ENCODE assay signal across 1 cellular context in the genomic region with DNA sequence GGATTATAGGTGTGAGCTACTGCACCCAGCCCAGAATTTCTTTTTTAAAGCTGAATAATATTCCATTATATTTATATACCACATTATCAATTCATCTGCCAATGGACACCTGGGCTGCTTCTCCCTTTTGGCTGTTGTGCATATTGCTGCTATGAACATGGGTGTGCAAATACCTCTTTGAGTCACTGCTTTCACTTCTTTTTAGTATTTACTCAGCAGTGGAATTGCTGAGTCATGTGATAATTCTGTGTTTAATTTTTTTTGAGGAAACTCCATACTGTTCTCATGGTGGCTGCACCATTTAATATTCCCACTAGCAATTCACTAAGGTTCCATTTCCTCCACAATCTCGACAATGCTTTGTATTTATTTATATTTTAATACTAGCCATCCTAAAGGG.
TF ChIP-seq lines count a peak whose summit lies in the region.

No MANE protein-coding gene starts in this region.

TF ChIP-seq in GM12878, 131 proteins besides CTCF, POLR2A, EP300 and RAD21:
- TF ChIP-seq, protein P1, sequence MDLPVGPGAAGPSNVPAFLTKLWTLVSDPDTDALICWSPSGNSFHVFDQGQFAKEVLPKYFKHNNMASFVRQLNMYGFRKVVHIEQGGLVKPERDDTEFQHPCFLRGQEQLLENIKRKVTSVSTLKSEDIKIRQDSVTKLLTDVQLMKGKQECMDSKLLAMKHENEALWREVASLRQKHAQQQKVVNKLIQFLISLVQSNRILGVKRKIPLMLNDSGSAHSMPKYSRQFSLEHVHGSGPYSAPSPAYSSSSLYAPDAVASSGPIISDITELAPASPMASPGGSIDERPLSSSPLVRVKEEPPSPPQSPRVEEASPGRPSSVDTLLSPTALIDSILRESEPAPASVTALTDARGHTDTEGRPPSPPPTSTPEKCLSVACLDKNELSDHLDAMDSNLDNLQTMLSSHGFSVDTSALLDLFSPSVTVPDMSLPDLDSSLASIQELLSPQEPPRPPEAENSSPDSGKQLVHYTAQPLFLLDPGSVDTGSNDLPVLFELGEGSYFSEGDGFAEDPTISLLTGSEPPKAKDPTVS (IDR thresholded peaks at IDR 0.05; ENCODE audit: low read depth, low read length): no peak
- TF ChIP-seq BACH1 (IDR thresholded peaks at IDR 0.05; ENCODE audit: borderline replicate concordance) (0 out of 2 replicates have a peak, but pooled peaks have one; percentile 62), JUNB (IDR thresholded peaks at IDR 0.05) (peak; percentile 67; the same call in 1 of the 2 replicates), CREB1 (IDR thresholded peaks at IDR 0.05; ENCODE audit: low read depth) (no peak), CBFB (IDR thresholded peaks at IDR 0.05; ENCODE audit: low read depth) (no peak), RUNX3 (IDR thresholded peaks at IDR 0.05; ENCODE audit: low read length) (no peak), MYC (IDR thresholded peaks at IDR 0.05; ENCODE audit: insufficient read depth, insufficient read length, insufficient replicate concordance, low read length, severe bottlenecking) (no peak), ASH2L (IDR thresholded peaks at IDR 0.05; ENCODE audit: borderline replicate concordance, low read depth) (no peak), IRF4 (IDR thresholded peaks at IDR 0.05; ENCODE audit: low read depth, low read length) (0 out of 2 replicates have a peak, but pooled peaks have one; percentile 39), SUPT20H (IDR thresholded peaks at IDR 0.05; ENCODE audit: borderline replicate concordance, control insufficient read depth, low read depth, low read length) (no peak), POU2F2 (IDR thresholded peaks at IDR 0.05; ENCODE audit: borderline replicate concordance, low read depth, low read length) (no peak), PBX3 (IDR thresholded peaks at IDR 0.05; ENCODE audit: insufficient replicate concordance, low read depth, low read length) (no peak)
- TF ChIP-seq, protein P2, sequence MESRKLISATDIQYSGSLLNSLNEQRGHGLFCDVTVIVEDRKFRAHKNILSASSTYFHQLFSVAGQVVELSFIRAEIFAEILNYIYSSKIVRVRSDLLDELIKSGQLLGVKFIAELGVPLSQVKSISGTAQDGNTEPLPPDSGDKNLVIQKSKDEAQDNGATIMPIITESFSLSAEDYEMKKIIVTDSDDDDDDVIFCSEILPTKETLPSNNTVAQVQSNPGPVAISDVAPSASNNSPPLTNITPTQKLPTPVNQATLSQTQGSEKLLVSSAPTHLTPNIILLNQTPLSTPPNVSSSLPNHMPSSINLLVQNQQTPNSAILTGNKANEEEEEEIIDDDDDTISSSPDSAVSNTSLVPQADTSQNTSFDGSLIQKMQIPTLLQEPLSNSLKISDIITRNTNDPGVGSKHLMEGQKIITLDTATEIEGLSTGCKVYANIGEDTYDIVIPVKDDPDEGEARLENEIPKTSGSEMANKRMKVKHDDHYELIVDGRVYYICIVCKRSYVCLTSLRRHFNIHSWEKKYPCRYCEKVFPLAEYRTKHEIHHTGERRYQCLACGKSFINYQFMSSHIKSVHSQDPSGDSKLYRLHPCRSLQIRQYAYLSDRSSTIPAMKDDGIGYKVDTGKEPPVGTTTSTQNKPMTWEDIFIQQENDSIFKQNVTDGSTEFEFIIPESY (IDR thresholded peaks at IDR 0.05): no peak
- TF ChIP-seq, protein P3, sequence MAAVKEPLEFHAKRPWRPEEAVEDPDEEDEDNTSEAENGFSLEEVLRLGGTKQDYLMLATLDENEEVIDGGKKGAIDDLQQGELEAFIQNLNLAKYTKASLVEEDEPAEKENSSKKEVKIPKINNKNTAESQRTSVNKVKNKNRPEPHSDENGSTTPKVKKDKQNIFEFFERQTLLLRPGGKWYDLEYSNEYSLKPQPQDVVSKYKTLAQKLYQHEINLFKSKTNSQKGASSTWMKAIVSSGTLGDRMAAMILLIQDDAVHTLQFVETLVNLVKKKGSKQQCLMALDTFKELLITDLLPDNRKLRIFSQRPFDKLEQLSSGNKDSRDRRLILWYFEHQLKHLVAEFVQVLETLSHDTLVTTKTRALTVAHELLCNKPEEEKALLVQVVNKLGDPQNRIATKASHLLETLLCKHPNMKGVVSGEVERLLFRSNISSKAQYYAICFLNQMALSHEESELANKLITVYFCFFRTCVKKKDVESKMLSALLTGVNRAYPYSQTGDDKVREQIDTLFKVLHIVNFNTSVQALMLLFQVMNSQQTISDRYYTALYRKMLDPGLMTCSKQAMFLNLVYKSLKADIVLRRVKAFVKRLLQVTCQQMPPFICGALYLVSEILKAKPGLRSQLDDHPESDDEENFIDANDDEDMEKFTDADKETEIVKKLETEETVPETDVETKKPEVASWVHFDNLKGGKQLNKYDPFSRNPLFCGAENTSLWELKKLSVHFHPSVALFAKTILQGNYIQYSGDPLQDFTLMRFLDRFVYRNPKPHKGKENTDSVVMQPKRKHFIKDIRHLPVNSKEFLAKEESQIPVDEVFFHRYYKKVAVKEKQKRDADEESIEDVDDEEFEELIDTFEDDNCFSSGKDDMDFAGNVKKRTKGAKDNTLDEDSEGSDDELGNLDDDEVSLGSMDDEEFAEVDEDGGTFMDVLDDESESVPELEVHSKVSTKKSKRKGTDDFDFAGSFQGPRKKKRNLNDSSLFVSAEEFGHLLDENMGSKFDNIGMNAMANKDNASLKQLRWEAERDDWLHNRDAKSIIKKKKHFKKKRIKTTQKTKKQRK (IDR thresholded peaks at IDR 0.05; ENCODE audit: low read depth, low read length): no peak
TF ChIP-seq in GM12878: peak in this region for 3.
